9 cellular contexts compared by ENCODE assay signal in the genomic region with DNA sequence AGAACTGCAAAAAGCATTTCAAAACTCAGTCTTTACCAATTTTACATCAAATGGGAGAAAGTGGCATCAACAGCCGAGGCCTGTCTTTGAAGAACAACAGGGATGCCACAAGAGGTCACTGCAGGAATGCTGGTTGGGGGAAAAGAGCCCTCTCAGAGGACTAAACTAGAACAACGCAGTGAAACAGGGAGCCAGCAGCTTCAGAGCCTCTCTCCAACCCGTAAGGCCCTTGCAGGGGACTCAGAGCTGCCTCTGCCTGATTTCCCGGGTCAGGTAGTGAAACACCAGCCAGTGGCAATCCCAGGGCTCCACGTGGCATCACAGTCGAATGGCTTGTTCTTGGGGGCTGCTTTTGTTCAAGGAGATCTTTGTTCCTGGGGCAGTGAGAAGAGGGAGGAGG. TPM values are rescaled to one million over a fixed set of nuclear protein-coding genes. Genes with fewer than 3 reads are reported as not detected.
A peak's percentile ranks its signal among the peaks of the same experiment; 100 is the strongest.
DNase-seq lines count a peak whose midpoint lies in the region; ATAC-seq and TF ChIP-seq lines count a peak whose summit lies in the region.
"Had no signal": no experiment of that assay in that cellular context is flagged by ENCODE, and none has a peak within 500 bp of the region (broad histone marks: within the 10 kb centered on the region; RNA-seq: fewer than 3 reads in every experiment).

No MANE protein-coding gene starts in this region.

- no peak overlapping the region for H3K9ac ChIP-seq in KMS-11

- H3K79me2 ChIP-seq in KMS-11 (ENCODE audit: insufficient read depth, low read depth), result no peaks in the 10 kb centered on the region

- no peak overlapping the region for H3K27ac ChIP-seq in KMS-11

- H3K27me3 ChIP-seq in KMS-11 (ENCODE audit: insufficient read depth, low read depth), result no peaks in the 10 kb centered on the region

- no peaks in the 10 kb centered on the region for H3K4me1 ChIP-seq in KMS-11 (ENCODE audit: low read depth, poor library complexity, severe bottlenecking)

- DNase-seq in NCI-H2081 (lab: John Stamatoyannopoulos, UW), result peak; percentile 31 to 57
- no peak for DNase-seq in NCI-H2081 treated with DMSO at 0.1 percent for 48 hours (lab: John Stamatoyannopoulos, UW)
- DNase-seq in fibroblast of villous mesenchyme (ENCODE audit: low read depth), result peak; percentile 45
- no peak for DNase-seq in omental fat pad (ENCODE audit: low spot score)

- no peak overlapping the region for H2AFZ ChIP-seq in KMS-11 (ENCODE audit: low read depth)

- no peaks in the 10 kb centered on the region for H3K36me3 ChIP-seq in KMS-11 (ENCODE audit: insufficient read depth)

- ATAC-seq in SK-N-SH treated with all-trans-retinoic acid at 6 μM for 48 hours (peak; percentile 49; the same call in 1 of the 3 replicates), omental fat pad (ENCODE audit: low FRiP score) (peak; percentile 75), GM21515 (IDR thresholded peaks at IDR 0.05; ENCODE audit: unreplicated experiment) (no peak), GM18873 (IDR thresholded peaks at IDR 0.05; ENCODE audit: low FRiP score, unreplicated experiment) (no peak)

- H3K4me2 ChIP-seq in KMS-11, result no peak overlapping the region

- TF ChIP-seq CTCF in KMS-11 (conservative IDR thresholded peaks at IDR 0.05; ENCODE audit: low read depth, low read length) (peak; percentile 50), fibroblast of villous mesenchyme (IDR thresholded peaks at IDR 0.05; ENCODE audit: insufficient read depth, low read depth, low read length) (peak; percentile 39), omental fat pad (IDR thresholded peaks at IDR 0.05) (no peak)

- no peaks in the 10 kb centered on the region for H4K20me1 ChIP-seq in KMS-11 (ENCODE audit: insufficient read depth)

- H3K4me3 ChIP-seq in KMS-11 (IDR thresholded peaks at IDR 0.05; ENCODE audit: insufficient read depth, low read depth, low read length) (no peak overlapping the region), fibroblast of villous mesenchyme (ENCODE audit: low read depth, low read length) (no peak overlapping the region)

TF ChIP-seq in SK-N-SH treated with all-trans-retinoic acid at 6 μM for 48 hours, 23 proteins besides CTCF, POLR2A, EP300 and RAD21:
- TF ChIP-seq SNAI2 (CRISPR knock-in tag; IDR thresholded peaks at IDR 0.05), result no peak
- TF ChIP-seq ZFP3 (CRISPR knock-in tag; IDR thresholded peaks at IDR 0.05), result peak; percentile 63; the same call in 1 of the 2 replicates

RNA-seq across cellular contexts. Expression of a gene that starts 55.0 kb away (rescaled TPM):
- not detected in 2 replicates for total RNA-seq in fibroblast of villous mesenchyme
- total RNA-seq in omental fat pad, result not detected
- total RNA-seq: CD4-positive, CD25-positive, alpha-beta regulatory T cell had no signal

Comparison
In these comparisons a context has a peak if more than half of its experiments do, and no peak if none do; other contexts are left out.
1. DNase-seq: peak in NCI-H2081 (2 of 2) and fibroblast of villous mesenchyme (single experiment); none in NCI-H2081 treated with DMSO at 0.1 percent for 48 hours (single experiment) and omental fat pad (single experiment).
2. CTCF ChIP-seq: peak in KMS-11 (single experiment) and fibroblast of villous mesenchyme (single experiment); none in omental fat pad (0 of 3).
3. ATAC-seq: peak in SK-N-SH treated with all-trans-retinoic acid at 6 μM for 48 hours (single experiment) and omental fat pad (single experiment); none in GM21515 (single experiment) and GM18873 (single experiment).